ENCODE assay signal across 19 cellular contexts in genomic region chr1:244280221-244280620, GRCh38.
"Had no signal": no experiment of that assay in that cellular context is flagged by ENCODE, and none has a peak within 500 bp of the region (broad histone marks: within the 10 kb centered on the region; RNA-seq: fewer than 3 reads in every experiment).

No MANE protein-coding gene starts in this region.

- H3K4me1 ChIP-seq: heart left ventricle, left lung, suprapubic skin had no signal

- DNase-seq: activated CD4-positive, alpha-beta T cell treated with anti-CD3 and anti-CD28 coated beads, Interleukin-2, amount 50 U/mL, for 4 hours; activated CD4-positive, CD25-positive, alpha-beta regulatory T cell treated with anti-CD3 and anti-CD28 coated beads, Interleukin-2, amount 50 U/mL, for 72 hours; activated gamma-delta T cell; activated T-cell treated with anti-CD3 and anti-CD28 coated beads, Interleukin-2, amount 50 U/mL, for 48 hours; amygdala; cerebellar nuclear complex; endodermal cell; erythroblast; foreskin melanocyte; heart left ventricle; islet precursor cell; left lung; nephron progenitor cell; ovary; stimulated activated CD4-positive, alpha-beta T cell treated with anti-CD3 and anti-CD28 coated beads, Interleukin-4, amount 100 ng/mL, for 1 hour; stimulated activated CD8-positive, alpha-beta memory T cell treated with anti-CD3 and anti-CD28 coated beads, Interleukin-4, amount 100 ng/mL, for 48 hours; stimulated activated naive CD8-positive, alpha-beta T cell treated with anti-CD3 and anti-CD28 coated beads, Interleukin-15, Interleukin-2, amounts not matched to agents 100 U/mL and 50 U/mL, for 24 hours; T-helper 2 cell had no signal

- H3K9me3 ChIP-seq: heart left ventricle, left lung, ovary, suprapubic skin had no signal

- H3K36me3 ChIP-seq: heart left ventricle, left lung, ovary, suprapubic skin had no signal

- ATAC-seq: heart left ventricle; left lung; stimulated activated naive CD8-positive, alpha-beta T cell treated with anti-CD3 and anti-CD28 coated beads, Interleukin-15, Interleukin-2, amounts not matched to agents 100 U/mL and 50 U/mL, for 24 hours had no signal

- H3K27me3 ChIP-seq: heart left ventricle, left lung, ovary, suprapubic skin had no signal

- H3K4me3 ChIP-seq: heart left ventricle, left lung, ovary, suprapubic skin had no signal

- H3K27ac ChIP-seq: heart left ventricle, left lung, ovary, suprapubic skin had no signal
